ENCODE assay signal across 18 cellular contexts in genomic region chr4:116866116-116866515, GRCh38.
"Had no signal": no experiment of that assay in that cellular context is flagged by ENCODE, and none has a peak within 500 bp of the region (broad histone marks: within the 10 kb centered on the region; RNA-seq: fewer than 3 reads in every experiment).

No MANE protein-coding gene starts in this region.

- H3K9ac ChIP-seq: neural progenitor cell had no signal

- DNase-seq: activated CD4-positive, alpha-beta T cell treated with anti-CD3 and anti-CD28 coated beads for 48 hours; activated naive CD8-positive, alpha-beta T cell treated with anti-CD3 and anti-CD28 coated beads, Interleukin-2, amount 10 ng/mL, durations not matched to agents 7 days and 5 days; anterior cingulate cortex; dorsolateral prefrontal cortex; endodermal cell; heart right ventricle; mammary epithelial cell; naive B cell; ovary; sigmoid colon; stimulated activated CD4-positive, alpha-beta T cell treated with anti-CD3 and anti-CD28 coated beads, Interleukin-1b, Interleukin-23, amount 100 ng/mL, for 48 hours; stimulated activated naive CD8-positive, alpha-beta T cell treated with anti-CD3 and anti-CD28 coated beads, Interleukin-15, amount 100 ng/mL, for 72 hours; upper lobe of right lung had no signal

- H3K9me3 Mint-ChIP-seq: activated naive CD8-positive, alpha-beta T cell treated with anti-CD3 and anti-CD28 coated beads, Interleukin-2, amount 10 ng/mL, durations not matched to agents 7 days and 5 days; endodermal cell; neural progenitor cell; stimulated activated naive CD8-positive, alpha-beta T cell treated with anti-CD3 and anti-CD28 coated beads, Interleukin-15, amount 100 ng/mL, for 72 hours had no signal

- H3K4me1 ChIP-seq: gastroesophageal sphincter, heart right ventricle, neural progenitor cell, sigmoid colon, upper lobe of right lung had no signal

- H3K36me3 Mint-ChIP-seq: activated naive CD8-positive, alpha-beta T cell treated with anti-CD3 and anti-CD28 coated beads, Interleukin-2, amount 10 ng/mL, durations not matched to agents 7 days and 5 days; naive B cell; neural progenitor cell had no signal

- H3K4me3 Mint-ChIP-seq: activated naive CD8-positive, alpha-beta T cell treated with anti-CD3 and anti-CD28 coated beads, Interleukin-2, amount 10 ng/mL, durations not matched to agents 7 days and 5 days; endodermal cell; naive B cell; neural progenitor cell; stimulated activated naive CD8-positive, alpha-beta T cell treated with anti-CD3 and anti-CD28 coated beads, Interleukin-15, amount 100 ng/mL, for 72 hours had no signal

- H3K27me3 ChIP-seq: cardiac muscle cell, gastroesophageal sphincter, heart right ventricle, neural progenitor cell, ovary, sigmoid colon, upper lobe of right lung had no signal

- H3K27me3 Mint-ChIP-seq: activated naive CD8-positive, alpha-beta T cell treated with anti-CD3 and anti-CD28 coated beads, Interleukin-2, amount 10 ng/mL, durations not matched to agents 7 days and 5 days; naive B cell; stimulated activated naive CD8-positive, alpha-beta T cell treated with anti-CD3 and anti-CD28 coated beads, Interleukin-15, amount 100 ng/mL, for 72 hours had no signal

- ATAC-seq: gastroesophageal sphincter; heart right ventricle; left lobe of liver; stimulated activated naive CD8-positive, alpha-beta T cell treated with anti-CD3 and anti-CD28 coated beads, Interleukin-15, amount 100 ng/mL, for 72 hours; upper lobe of right lung had no signal

- H2AFZ ChIP-seq: neural progenitor cell had no signal

- H3K36me3 ChIP-seq: cardiac muscle cell, gastroesophageal sphincter, heart right ventricle, neural progenitor cell, ovary, sigmoid colon, upper lobe of right lung had no signal

- H3K4me2 ChIP-seq: neural progenitor cell had no signal

- H3K4me1 Mint-ChIP-seq: activated naive CD8-positive, alpha-beta T cell treated with anti-CD3 and anti-CD28 coated beads, Interleukin-2, amount 10 ng/mL, durations not matched to agents 7 days and 5 days; endodermal cell; naive B cell; stimulated activated naive CD8-positive, alpha-beta T cell treated with anti-CD3 and anti-CD28 coated beads, Interleukin-15, amount 100 ng/mL, for 72 hours had no signal

- H3K27ac ChIP-seq: cardiac muscle cell, dorsolateral prefrontal cortex, gastroesophageal sphincter, heart right ventricle, neural progenitor cell, ovary, sigmoid colon, upper lobe of right lung had no signal

- H3K9me3 ChIP-seq: gastroesophageal sphincter, ovary, sigmoid colon, upper lobe of right lung had no signal

- H3K4me3 ChIP-seq: cardiac muscle cell, dorsolateral prefrontal cortex, gastroesophageal sphincter, heart right ventricle, neural progenitor cell, ovary, sigmoid colon, upper lobe of right lung had no signal

- FAIRE-seq: islet of Langerhans had no signal

- H3K27ac Mint-ChIP-seq: activated naive CD8-positive, alpha-beta T cell treated with anti-CD3 and anti-CD28 coated beads, Interleukin-2, amount 10 ng/mL, durations not matched to agents 7 days and 5 days; endodermal cell; neural progenitor cell; stimulated activated naive CD8-positive, alpha-beta T cell treated with anti-CD3 and anti-CD28 coated beads, Interleukin-15, amount 100 ng/mL, for 72 hours had no signal
